ENCODE assay signal across 1 cellular context in genomic region chr2:58649746-58650145, GRCh38.
TF ChIP-seq lines count a peak whose summit lies in the region.

No MANE protein-coding gene starts in this region.

TF ChIP-seq in GM23338, 12 proteins besides CTCF, POLR2A, EP300 and RAD21 (continued from another document):
- TF ChIP-seq EZH2phosphoT487 (IDR thresholded peaks at IDR 0.05; ENCODE audit: unreplicated experiment) (no peak), ZNF114 (CRISPR knock-in tag; IDR thresholded peaks at IDR 0.05) (no peak), ETS1 (IDR thresholded peaks at IDR 0.05) (no peak), NANOG (IDR thresholded peaks at IDR 0.05; ENCODE audit: borderline replicate concordance) (no peak), STAT1 (IDR thresholded peaks at IDR 0.05; ENCODE audit: unreplicated experiment) (no peak), JUNB (IDR thresholded peaks at IDR 0.05; ENCODE audit: unreplicated experiment) (no peak), EZH2 (IDR thresholded peaks at IDR 0.05; ENCODE audit: low read depth, unreplicated experiment) (no peak), POLR2AphosphoS5 (IDR thresholded peaks at IDR 0.05; ENCODE audit: low read depth) (no peak), CREB1 (CRISPR knock-in tag; IDR thresholded peaks at IDR 0.05; ENCODE audit: low read depth) (no peak)
- TF ChIP-seq, protein P1, sequence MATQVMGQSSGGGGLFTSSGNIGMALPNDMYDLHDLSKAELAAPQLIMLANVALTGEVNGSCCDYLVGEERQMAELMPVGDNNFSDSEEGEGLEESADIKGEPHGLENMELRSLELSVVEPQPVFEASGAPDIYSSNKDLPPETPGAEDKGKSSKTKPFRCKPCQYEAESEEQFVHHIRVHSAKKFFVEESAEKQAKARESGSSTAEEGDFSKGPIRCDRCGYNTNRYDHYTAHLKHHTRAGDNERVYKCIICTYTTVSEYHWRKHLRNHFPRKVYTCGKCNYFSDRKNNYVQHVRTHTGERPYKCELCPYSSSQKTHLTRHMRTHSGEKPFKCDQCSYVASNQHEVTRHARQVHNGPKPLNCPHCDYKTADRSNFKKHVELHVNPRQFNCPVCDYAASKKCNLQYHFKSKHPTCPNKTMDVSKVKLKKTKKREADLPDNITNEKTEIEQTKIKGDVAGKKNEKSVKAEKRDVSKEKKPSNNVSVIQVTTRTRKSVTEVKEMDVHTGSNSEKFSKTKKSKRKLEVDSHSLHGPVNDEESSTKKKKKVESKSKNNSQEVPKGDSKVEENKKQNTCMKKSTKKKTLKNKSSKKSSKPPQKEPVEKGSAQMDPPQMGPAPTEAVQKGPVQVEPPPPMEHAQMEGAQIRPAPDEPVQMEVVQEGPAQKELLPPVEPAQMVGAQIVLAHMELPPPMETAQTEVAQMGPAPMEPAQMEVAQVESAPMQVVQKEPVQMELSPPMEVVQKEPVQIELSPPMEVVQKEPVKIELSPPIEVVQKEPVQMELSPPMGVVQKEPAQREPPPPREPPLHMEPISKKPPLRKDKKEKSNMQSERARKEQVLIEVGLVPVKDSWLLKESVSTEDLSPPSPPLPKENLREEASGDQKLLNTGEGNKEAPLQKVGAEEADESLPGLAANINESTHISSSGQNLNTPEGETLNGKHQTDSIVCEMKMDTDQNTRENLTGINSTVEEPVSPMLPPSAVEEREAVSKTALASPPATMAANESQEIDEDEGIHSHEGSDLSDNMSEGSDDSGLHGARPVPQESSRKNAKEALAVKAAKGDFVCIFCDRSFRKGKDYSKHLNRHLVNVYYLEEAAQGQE (IDR thresholded peaks at IDR 0.05; ENCODE audit: unreplicated experiment) = no peak
